In genomic region chr19:1045247-1045603, GRCh38 we compare ENCODE assay signal across 10 cellular contexts. TPM values are rescaled to one million over a fixed set of nuclear protein-coding genes. Genes with fewer than 3 reads are reported as not detected.
DNase-seq lines count a peak whose midpoint lies in the region; ATAC-seq and TF ChIP-seq lines count a peak whose summit lies in the region.
"Had no signal": no experiment of that assay in that cellular context is flagged by ENCODE, and none has a peak within 500 bp of the region (broad histone marks: within the 10 kb centered on the region; RNA-seq: fewer than 3 reads in every experiment).

No MANE protein-coding gene starts in this region.

- CTCF ChIA-PET in activated B cell treated with CpG ODN at 0.5 μM for 24 hours (lab: Charles Lee) = no interaction called here

- TF ChIP-seq CTCF in activated B cell treated with CpG ODN at 0.5 μM for 24 hours (IDR thresholded peaks at IDR 0.05) (no peak), endothelial cell (IDR thresholded peaks at IDR 0.05; ENCODE audit: unreplicated experiment) (no peak)

- peaks cover 34% of the 10 kb centered on the region for H3K36me3 Mint-ChIP-seq in activated B cell treated with CpG ODN at 0.5 μM for 24 hours (ENCODE audit: low read depth)
- no peaks in the 10 kb centered on the region for H3K36me3 Mint-ChIP-seq in endothelial cell (ENCODE audit: low read depth, unreplicated experiment)

- ATAC-seq in activated B cell treated with CpG ODN at 0.5 μM for 24 hours (ENCODE audit: low read depth) (peak; percentile 43), GM19463 (IDR thresholded peaks at IDR 0.05; ENCODE audit: unreplicated experiment) (no peak), HG03432 (IDR thresholded peaks at IDR 0.05; ENCODE audit: unreplicated experiment) (no peak), HG02759 (IDR thresholded peaks at IDR 0.05; ENCODE audit: unreplicated experiment) (no peak)

- POLR2A ChIA-PET in activated B cell treated with CpG ODN at 0.5 μM for 24 hours (lab: Charles Lee) = interaction anchor here (0.6 kb wide), 1 partner anchor 32 kb away, joined by 8 read pairs; no protein-coding TSS in a partner anchor

- DNase-seq in COLO668 (lab: John Stamatoyannopoulos, UW; ENCODE audit: unreplicated experiment) (peak; percentile 70), HT-29 (ENCODE audit: low spot score) (peak; percentile 77), activated B cell treated with CpG ODN at 0.5 μM for 24 hours (peak; percentile 45), inferior parietal cortex (ENCODE audit: extremely low spot score) (peak; percentile 58), endothelial cell (ENCODE audit: low spot score) (no peak)

- no peak overlapping the region for H3K27ac Mint-ChIP-seq in activated B cell treated with CpG ODN at 0.5 μM for 24 hours
- H3K27ac Mint-ChIP-seq in endothelial cell (ENCODE audit: unreplicated experiment) = no peak overlapping the region

- H3K4me3 Mint-ChIP-seq in activated B cell treated with CpG ODN at 0.5 μM for 24 hours (no peak overlapping the region), endothelial cell (ENCODE audit: unreplicated experiment) (no peak overlapping the region)

- intact Hi-C loops in activated B cell treated with CpG ODN at 0.5 μM for 24 hours (cut with micrococcal nuclease) = no loop called here

- H3K4me1 Mint-ChIP-seq in activated B cell treated with CpG ODN at 0.5 μM for 24 hours (peaks cover 18% of the 10 kb centered on the region), endothelial cell (ENCODE audit: unreplicated experiment) (peaks cover 2% of the 10 kb centered on the region)

- H3K9me3 Mint-ChIP-seq in activated B cell treated with CpG ODN at 0.5 μM for 24 hours (no peaks in the 10 kb centered on the region), endothelial cell (ENCODE audit: unreplicated experiment) (no peaks in the 10 kb centered on the region)

- no peaks in the 10 kb centered on the region for H3K27me3 Mint-ChIP-seq in activated B cell treated with CpG ODN at 0.5 μM for 24 hours
- H3K27me3 Mint-ChIP-seq in endothelial cell (ENCODE audit: unreplicated experiment) = peaks cover 10% of the 10 kb centered on the region

RNA-seq across cellular contexts. Expression of gene ABCA7, which starts 5.3 kb away (rescaled TPM):
- 56.9 and 76.3 TPM in 2 replicates for total RNA-seq in HT-29 (2014; rRNA removed; shearing (Covaris generic))
- 164 and 188 TPM in 2 replicates for total RNA-seq in activated B cell treated with CpG ODN at 0.5 μM for 24 hours
- total RNA-seq in endothelial cell (ENCODE audit: unreplicated experiment) = 16.3 TPM

RNA-seq across cellular contexts. Expression of gene CNN2, which starts 18.8 kb away (rescaled TPM):
- 265 and 298 TPM in 2 replicates for total RNA-seq in HT-29 (2014; rRNA removed; shearing (Covaris generic))
- total RNA-seq in activated B cell treated with CpG ODN at 0.5 μM for 24 hours (352 and 371 TPM in 2 replicates), endothelial cell (ENCODE audit: unreplicated experiment) (456 TPM)

RNA-seq across cellular contexts. Expression of gene ARHGAP45, which starts 21.7 kb away (rescaled TPM):
- total RNA-seq in HT-29 (2014; rRNA removed; shearing (Covaris generic)) = 93.3 and 102 TPM in 2 replicates
- total RNA-seq in activated B cell treated with CpG ODN at 0.5 μM for 24 hours (266 and 312 TPM in 2 replicates), endothelial cell (ENCODE audit: unreplicated experiment) (2.4 TPM)

RNA-seq across cellular contexts. Expression of gene RNU6-2, which starts 23.9 kb away (rescaled TPM):
- not detected in 2 replicates for total RNA-seq in HT-29 (2014; rRNA removed; shearing (Covaris generic))
- total RNA-seq in activated B cell treated with CpG ODN at 0.5 μM for 24 hours (not detected in 2 replicates), endothelial cell (ENCODE audit: unreplicated experiment) (not detected)
- total RNA-seq: liver, upper lobe of left lung had no signal

RNA-seq across cellular contexts. Expression of gene TMEM259, which starts 24.3 kb away (rescaled TPM):
- 236 and 253 TPM in 2 replicates for total RNA-seq in HT-29 (2014; rRNA removed; shearing (Covaris generic))
- total RNA-seq in activated B cell treated with CpG ODN at 0.5 μM for 24 hours (223 and 257 TPM in 2 replicates), endothelial cell (ENCODE audit: unreplicated experiment) (182 TPM)

Comparison
In these comparisons a context has a peak if more than half of its experiments do, and no peak if none do; other contexts are left out.
1. RNA of gene ARHGAP45, which starts 21.7 kb away (total RNA-seq): 266 to 312 TPM in activated B cell treated with CpG ODN at 0.5 μM for 24 hours and 93.3 to 102 TPM in HT-29; 2.4 TPM in endothelial cell (single experiment); every median in the first group is over 10 times any median in the second.